ENCODE assay signal across 1 cellular context in genomic region chr4:39451423-39452023, GRCh38.
TF ChIP-seq lines count a peak whose summit lies in the region.

No MANE protein-coding gene starts in this region.

TF ChIP-seq in HepG2, 621 proteins besides CTCF, POLR2A, EP300 and RAD21:
- TF ChIP-seq ZNF737 (CRISPR knock-in tag; IDR thresholded peaks at IDR 0.05; ENCODE audit: borderline replicate concordance): no peak
- TF ChIP-seq SMYD3 (CRISPR knock-in tag; IDR thresholded peaks at IDR 0.05): no peak
- TF ChIP-seq SRSF4 (IDR thresholded peaks at IDR 0.05; ENCODE audit: low read depth, low read length, poor library complexity, severe bottlenecking): peak; percentile 56
- TF ChIP-seq NCOA5 (CRISPR knock-in tag; IDR thresholded peaks at IDR 0.05): no peak
- peak; percentile 45 for TF ChIP-seq AGO2 (optimal IDR thresholded peaks at IDR 0.05; ENCODE audit: low read depth, low read length)
- TF ChIP-seq CBX5 (CRISPR knock-in tag; IDR thresholded peaks at IDR 0.05; ENCODE audit: borderline replicate concordance): no peak
- TF ChIP-seq ZNF687 (CRISPR knock-in tag; IDR thresholded peaks at IDR 0.05): no peak
- TF ChIP-seq ARNTL (CRISPR knock-in tag; IDR thresholded peaks at IDR 0.05): no peak
- peak; percentile 49 for TF ChIP-seq RBFOX2 (IDR thresholded peaks at IDR 0.05; ENCODE audit: low read depth, low read length)
- TF ChIP-seq POLR2G (IDR thresholded peaks at IDR 0.05; ENCODE audit: low read depth, low read length): peak; percentile 71
- TF ChIP-seq ZFP82 (CRISPR knock-in tag; IDR thresholded peaks at IDR 0.05; ENCODE audit: borderline replicate concordance): no peak
- TF ChIP-seq ZNF414 (CRISPR knock-in tag; IDR thresholded peaks at IDR 0.05): no peak
- TF ChIP-seq HNF4A (CRISPR knock-in tag; IDR thresholded peaks at IDR 0.05): no peak
- 0 out of 2 replicates have a peak, but pooled peaks have one; percentile 25 for TF ChIP-seq ATF1 (CRISPR knock-in tag; IDR thresholded peaks at IDR 0.05)
- no peak for TF ChIP-seq MBNL3 (CRISPR knock-in tag; conservative IDR thresholded peaks at IDR 0.05)
- no peak for TF ChIP-seq ZXDC (CRISPR knock-in tag; IDR thresholded peaks at IDR 0.05)
- no peak for TF ChIP-seq NR0B2 (CRISPR knock-in tag; IDR thresholded peaks at IDR 0.05)
- TF ChIP-seq NONO (IDR thresholded peaks at IDR 0.05): no peak
- TF ChIP-seq NONO (CRISPR knock-in tag; conservative IDR thresholded peaks at IDR 0.05): 0 out of 2 replicates have a peak, but pooled peaks have one; percentile 2
- no peak for TF ChIP-seq IRX3 (CRISPR knock-in tag; IDR thresholded peaks at IDR 0.05; ENCODE audit: borderline replicate concordance, low read depth)
- TF ChIP-seq SSRP1 (CRISPR knock-in tag; IDR thresholded peaks at IDR 0.05): peak; percentile 73; the same call in 1 of the 2 replicates
- TF ChIP-seq ZNF816 (CRISPR knock-in tag; IDR thresholded peaks at IDR 0.05; ENCODE audit: borderline replicate concordance): 0 out of 2 replicates have a peak, but pooled peaks have one; percentile 11
- TF ChIP-seq ZBTB4 (CRISPR knock-in tag; IDR thresholded peaks at IDR 0.05; ENCODE audit: borderline replicate concordance): peak; percentile 52; the same call in 1 of the 2 replicates
- no peak for TF ChIP-seq SP2 (CRISPR knock-in tag; IDR thresholded peaks at IDR 0.05)
- TF ChIP-seq ZFP91 (CRISPR knock-in tag; IDR thresholded peaks at IDR 0.05; ENCODE audit: borderline replicate concordance): 0 out of 2 replicates have a peak, but pooled peaks have one; percentile 28
- TF ChIP-seq ZNF788 (CRISPR knock-in tag; IDR thresholded peaks at IDR 0.05; ENCODE audit: borderline replicate concordance): no peak
- peak; percentile 61; the same call in 1 of the 2 replicates for TF ChIP-seq ZNF460 (CRISPR knock-in tag; IDR thresholded peaks at IDR 0.05; ENCODE audit: borderline replicate concordance)
- TF ChIP-seq ELF3 (CRISPR knock-in tag; IDR thresholded peaks at IDR 0.05): no peak
- no peak for TF ChIP-seq BCL6 (CRISPR knock-in tag; IDR thresholded peaks at IDR 0.05)
- TF ChIP-seq ZNF784 (CRISPR knock-in tag; IDR thresholded peaks at IDR 0.05; ENCODE audit: borderline replicate concordance): no peak
TF ChIP-seq in HepG2: peak in this region for 11.
